ENCODE assay signal across 27 cellular contexts in the genomic region with DNA sequence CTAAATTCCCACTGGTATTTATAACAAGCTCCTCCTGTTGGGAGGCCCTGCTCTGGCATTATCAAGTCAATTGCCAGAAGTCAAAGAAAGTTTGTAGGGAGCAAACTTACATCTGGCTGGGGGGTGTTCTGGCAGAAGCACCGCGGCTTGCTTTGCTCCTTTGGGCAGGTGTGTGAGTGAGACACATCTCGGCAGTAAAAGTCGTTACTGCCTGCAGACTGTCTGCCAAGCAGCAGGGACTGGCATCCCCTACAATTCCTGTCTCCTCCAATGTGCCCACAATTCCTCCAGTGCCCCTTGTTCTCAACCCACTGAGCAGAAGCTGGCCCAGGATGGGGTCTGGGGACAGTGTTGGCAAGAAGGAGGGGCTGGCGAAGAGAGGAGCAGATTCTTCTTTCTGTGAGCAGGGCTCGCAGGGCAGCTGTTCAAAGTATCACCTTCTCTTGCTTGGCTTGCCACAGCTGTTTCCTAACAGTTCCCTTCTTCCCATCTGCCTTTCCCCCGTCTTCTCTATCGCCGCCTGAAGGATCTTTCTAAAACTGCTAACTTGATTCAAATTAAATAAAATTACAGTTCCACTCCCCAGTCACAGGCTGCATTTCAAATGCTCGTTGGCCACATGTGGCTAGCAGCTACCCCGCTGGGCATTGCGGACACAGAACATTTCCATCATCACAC. TPM values are rescaled to one million over a fixed set of nuclear protein-coding genes. Genes with fewer than 3 reads are reported as not detected.
DNase-seq lines count a peak whose midpoint lies in the region; ATAC-seq, FAIRE-seq and TF ChIP-seq lines count a peak whose summit lies in the region.
"Had no signal": no experiment of that assay in that cellular context is flagged by ENCODE, and none has a peak within 500 bp of the region (broad histone marks: within the 10 kb centered on the region; RNA-seq: fewer than 3 reads in every experiment).

No MANE protein-coding gene starts in this region.

- no peak overlapping the region for H3K56ac ChIP-seq in H1 (replicated peaks; ENCODE audit: insufficient read length, low read depth, low read length)

- H2AK5ac ChIP-seq in H1 (ENCODE audit: low read depth, low read length): no peak overlapping the region

- H3K36me3 ChIP-seq in H1 (ENCODE audit: control insufficient read depth in 2 of 4, insufficient read depth in 4 of 4, low read length in 3 of 4) (no peaks in the 10 kb centered on the region), upper lobe of right lung (no peaks in the 10 kb centered on the region)
- H3K36me3 ChIP-seq: ovary, right lobe of liver had no signal

- H3K23me2 ChIP-seq in H1 (ENCODE audit: low read depth, low read length): peaks cover 5% of the 10 kb centered on the region; the same call in 1 of the 2 replicates

- H3K9me3 ChIP-seq in H1 (ENCODE audit: insufficient read depth in 2 of 2, low read depth in 1 of 2, low read length in 1 of 2) (no peaks in the 10 kb centered on the region), upper lobe of right lung (no peaks in the 10 kb centered on the region)
- H3K9me3 ChIP-seq: ovary, right lobe of liver had no signal

- no peak overlapping the region for H2BK120ac ChIP-seq in H1 (replicated peaks; ENCODE audit: low read depth, low read length)

- no peaks in the 10 kb centered on the region for H4K20me1 ChIP-seq in H1 (replicated peaks in 1 of 2; ENCODE audit: control insufficient read depth in 1 of 2, insufficient read depth in 2 of 2, low read length in 2 of 2)

- H3K9ac ChIP-seq in H1 (replicated peaks in 1 of 4; ENCODE audit: extremely low read depth in 1 of 4, low read depth in 3 of 4, low read length in 3 of 4): no peak overlapping the region

- TF ChIP-seq EP300 in H1 (IDR thresholded peaks at IDR 0.05; ENCODE audit: borderline replicate concordance in 1 of 2, low read depth in 2 of 2, low read length in 2 of 2): no peak

- no peak overlapping the region; the same call in 1 of the 2 replicates for H3K18ac ChIP-seq in H1 (ENCODE audit: extremely low read depth, low read length)

- peak; percentile 63 for FAIRE-seq in H1 (lab: Jason Lieb, UNC)
- FAIRE-seq: astrocyte, colon, endometrium, islet of Langerhans had no signal

- H3K79me1 ChIP-seq in H1 (ENCODE audit: low read depth, low read length): no peaks in the 10 kb centered on the region

- H2BK5ac ChIP-seq in H1 (ENCODE audit: low read depth, low read length): no peak overlapping the region

- no peak overlapping the region for H3K27ac ChIP-seq in H1 (ENCODE audit: low read depth, low read length)
- no peak overlapping the region for H3K27ac ChIP-seq in upper lobe of right lung
- H3K27ac ChIP-seq: ovary, right lobe of liver had no signal

- CTCF ChIA-PET in H1 (lab: Charles Lee; ENCODE audit: partially characterized antibody): interaction anchor here (1.0 to 6.4 kb wide), 9 partner anchors 8 to 498 kb away, joined by 3 to 43 read pairs (median 4); no protein-coding TSS in a partner anchor

- H3K4ac ChIP-seq in H1 (replicated peaks; ENCODE audit: insufficient read length, low read depth, low read length): no peak overlapping the region

- POLR2A ChIA-PET in H1 (lab: Charles Lee; ENCODE audit: partially characterized antibody): no interaction called here

- peak; percentile 31 to 43 for TF ChIP-seq RAD21 in H1 (IDR thresholded peaks at IDR 0.05 in 1 of 2, conservative IDR thresholded peaks at IDR 0.05 in 1 of 2; ENCODE audit: low read depth in 2 of 2, low read length in 2 of 2)

- H3K4me3 ChIP-seq in H1 (ENCODE audit: extremely low read depth in 1 of 4, insufficient read depth in 2 of 4, low read depth in 3 of 4, low read length in 4 of 4) (no peak overlapping the region), upper lobe of right lung (no peak overlapping the region)
- H3K4me3 ChIP-seq: ovary, right lobe of liver had no signal

- H3K23ac ChIP-seq in H1 (ENCODE audit: insufficient read length): no peak overlapping the region

- no peak overlapping the region for H2BK20ac ChIP-seq in H1 (ENCODE audit: low read length)

- H3K4me2 ChIP-seq in H1 (ENCODE audit: insufficient read depth in 1 of 2, low read depth in 2 of 2, low read length in 2 of 2): no peak overlapping the region

- no peak overlapping the region for H3K14ac ChIP-seq in H1 (ENCODE audit: insufficient read length)

- WGBS in H1 (ENCODE audit: extremely low coverage in 1 of 2, insufficient coverage in 1 of 2, insufficient read length in 1 of 2, insufficient replicate concordance in 2 of 2, low coverage in 1 of 2, low lambda C conversion rate in 2 of 2, missing lambda C conversion rate in 1 of 2), 2 experiments: 59% methylated on average over 12 of the region's 12 CpGs; no CpG with 5 or more reads in 1 of the 2 experiments

- intact Hi-C loops in upper lobe of right lung (cut with DNase I): no loop called here

- peak overlapping the region; percentile 9; the same call in 1 of the 2 replicates for H2BK12ac ChIP-seq in H1 (ENCODE audit: low read depth, low read length)

- 0 out of 2 replicates have a peak overlapping the region, but pooled peaks have one; percentile 3 for H2AFZ ChIP-seq in H1 (ENCODE audit: low read length)

- no peak overlapping the region for H4K5ac ChIP-seq in H1 (ENCODE audit: insufficient read length, low read depth, low read length)

- no peak for ATAC-seq in upper lobe of right lung
- ATAC-seq in GM18868 (IDR thresholded peaks at IDR 0.05; ENCODE audit: unreplicated experiment): no peak
- ATAC-seq in HG02973 (IDR thresholded peaks at IDR 0.05; ENCODE audit: unreplicated experiment): no peak
- ATAC-seq: activated CD4-positive, alpha-beta T cell treated with anti-CD3 and anti-CD28 coated beads for 36 hours; activated naive CD4-positive, alpha-beta T cell treated with anti-CD3 and anti-CD28 coated beads, Interleukin-2, amount 50 U/mL, for 72 hours; activated T-cell treated with anti-CD3 and anti-CD28 coated beads, Interleukin-2, amount 50 U/mL, for 72 hours; naive thymus-derived CD8-positive, alpha-beta T cell; right lobe of liver had no signal

- peaks cover 0 to 12% (median 5%) of the 10 kb centered on the region in 4 experiments; a peak in 5 of 7 replicates for H3K4me1 ChIP-seq in H1 (replicated peaks in 1 of 4; ENCODE audit: control insufficient read depth in 3 of 4, insufficient read depth in 4 of 4, low read length in 3 of 4)
- H3K4me1 ChIP-seq in upper lobe of right lung: no peaks in the 10 kb centered on the region
- H3K4me1 ChIP-seq: right lobe of liver had no signal

- no peak overlapping the region for H4K91ac ChIP-seq in H1 (replicated peaks; ENCODE audit: insufficient read length, low read length)

- no peaks in the 10 kb centered on the region for H3K79me2 ChIP-seq in H1 (ENCODE audit: control insufficient read depth in 1 of 2, insufficient read depth in 2 of 2, low read length in 2 of 2)

- H2BK15ac ChIP-seq in H1 (ENCODE audit: low read length): 0 out of 2 replicates have a peak overlapping the region, but pooled peaks have one; percentile 2

- H3K27me3 ChIP-seq in H1 (replicated peaks in 1 of 4; ENCODE audit: control insufficient read depth in 3 of 4, extremely low read depth in 1 of 4, insufficient read depth in 3 of 4, low read length in 3 of 4) (no peaks in the 10 kb centered on the region; a peak in 2 of 7 replicates), upper lobe of right lung (peaks cover 8% of the 10 kb centered on the region)
- H3K27me3 ChIP-seq: ovary, right lobe of liver had no signal

- H4K8ac ChIP-seq in H1 (ENCODE audit: extremely low read depth, insufficient read depth, low read length): no peak overlapping the region

- TF ChIP-seq POLR2A in H1 (IDR thresholded peaks at IDR 0.05; ENCODE audit: control extremely low read depth in 1 of 2, low read depth in 2 of 2, low read length in 2 of 2): no peak

- DNase-seq in DMS 273 treated with DMSO at 0.1 percent for 48 hours (lab: John Stamatoyannopoulos, UW): peak; percentile 89
- DNase-seq in NCI-H2171 treated with DMSO at 0.1 percent for 48 hours (lab: John Stamatoyannopoulos, UW): peak; percentile 93
- peak in 1 of 2 experiments; percentile 48 for DNase-seq in H1 (ENCODE audit: low read depth in 1 of 2, low spot score in 2 of 2)
- peak; percentile 82 for DNase-seq in myocyte (ENCODE audit: low read depth)
- DNase-seq in upper lobe of right lung: no peak
- no peak for DNase-seq in NCI-H1105 treated with DMSO at 0.1 percent for 48 hours (lab: John Stamatoyannopoulos, UW)
- DNase-seq: activated CD4-positive, alpha-beta T cell treated with anti-CD3 and anti-CD28 coated beads for 36 hours; activated T-cell treated with anti-CD3 and anti-CD28 coated beads, Interleukin-2, amount 50 U/mL, for 72 hours; KG1; mammary epithelial cell; naive thymus-derived CD8-positive, alpha-beta T cell; NCI-H1930; NCI-H446 treated with DMSO at 0.1 percent for 48 hours; ovary; right lobe of liver had no signal

- TF ChIP-seq CTCF in H1 (IDR thresholded peaks at IDR 0.05; ENCODE audit: control extremely low read depth in 1 of 3, insufficient read depth in 1 of 3, low read depth in 1 of 3, low read length in 3 of 3) (peak in 1 of 3 experiments; percentile 52; a peak in 2 of 4 replicates), upper lobe of right lung (IDR thresholded peaks at IDR 0.05) (no peak)

TF ChIP-seq in H1, 55 proteins besides CTCF, POLR2A, EP300 and RAD21 (continues in another document):
- TF ChIP-seq POU5F1 (IDR thresholded peaks at IDR 0.05; ENCODE audit: low read depth, low read length): no peak
- TF ChIP-seq, protein P1, sequence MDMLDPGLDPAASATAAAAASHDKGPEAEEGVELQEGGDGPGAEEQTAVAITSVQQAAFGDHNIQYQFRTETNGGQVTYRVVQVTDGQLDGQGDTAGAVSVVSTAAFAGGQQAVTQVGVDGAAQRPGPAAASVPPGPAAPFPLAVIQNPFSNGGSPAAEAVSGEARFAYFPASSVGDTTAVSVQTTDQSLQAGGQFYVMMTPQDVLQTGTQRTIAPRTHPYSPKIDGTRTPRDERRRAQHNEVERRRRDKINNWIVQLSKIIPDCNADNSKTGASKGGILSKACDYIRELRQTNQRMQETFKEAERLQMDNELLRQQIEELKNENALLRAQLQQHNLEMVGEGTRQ (IDR thresholded peaks at IDR 0.05; ENCODE audit: low read length): no peak
- TF ChIP-seq MAX (IDR thresholded peaks at IDR 0.05): no peak
- TF ChIP-seq SRF (IDR thresholded peaks at IDR 0.05; ENCODE audit: low read depth, low read length): no peak

RNA-seq across cellular contexts. Expression of gene SPACA3, which starts 30.2 kb away (rescaled TPM):
- total RNA-seq in H1 (2021; fragmentation: NEBNext Ultra II Directional; extraction: Animal tissue kit (Norgen Biotek cat#: 25700)): not detected in 2 replicates
- 0.11 TPM in 1 of 2 replicates, not detected in the other for polyA plus RNA-seq in H1 (2011; rRNA removed)
- not detected for polyA plus RNA-seq in H1 (2011; cell fraction: cytosol; rRNA removed)
- polyA plus RNA-seq in H1 (2011; cell fraction: nucleus; rRNA removed): not detected
- polyA plus RNA-seq in H1 (2012, experiment 1 of 2): not detected in 4 replicates
- not detected for polyA plus RNA-seq in H1 (2012, experiment 2 of 2)
- polyA plus RNA-seq in H1 (2013, experiment 1 of 2): not detected
- polyA plus RNA-seq in H1 (2013, experiment 2 of 2): not detected
- polyA minus RNA-seq in H1 (2011; rRNA and poly(A)+ RNA removed): not detected in 2 replicates
- polyA minus RNA-seq in H1 (2011; cell fraction: cytosol; rRNA and poly(A)+ RNA removed): not detected
- polyA minus RNA-seq in H1 (2011; cell fraction: nucleus; rRNA and poly(A)+ RNA removed): not detected
- total RNA-seq in myocyte (0.36 and 1.6 TPM in 2 replicates), upper lobe of right lung (not detected)
- 0.86 TPM for polyA plus RNA-seq in myocyte (2012)
- total RNA-seq: activated CD4-positive, alpha-beta T cell treated with anti-CD3 and anti-CD28 coated beads for 36 hours; activated CD8-positive, alpha-beta memory T cell treated with anti-CD3 and anti-CD28 coated beads for 36 hours; activated naive CD4-positive, alpha-beta T cell treated with anti-CD3 and anti-CD28 coated beads, Interleukin-2, amount 50 U/mL, for 72 hours; activated T-cell treated with anti-CD3 and anti-CD28 coated beads, Interleukin-2, amount 50 U/mL, for 72 hours; astrocyte; B cell; G401; mammary epithelial cell; naive thymus-derived CD8-positive, alpha-beta T cell; ovary; right lobe of liver; subcutaneous adipose tissue; urinary bladder had no signal
- polyA plus RNA-seq: naive thymus-derived CD8-positive, alpha-beta T cell; ovary; urinary bladder had no signal

Comparison
In these comparisons a context has a peak if more than half of its experiments do, and no peak if none do; other contexts are left out.
1. DNase-seq: peak in DMS 273 treated with DMSO at 0.1 percent for 48 hours (single experiment), NCI-H2171 treated with DMSO at 0.1 percent for 48 hours (single experiment) and myocyte (single experiment); none in upper lobe of right lung (single experiment) and NCI-H1105 treated with DMSO at 0.1 percent for 48 hours (single experiment).